23 cellular contexts compared by ENCODE assay signal in the genomic region with DNA sequence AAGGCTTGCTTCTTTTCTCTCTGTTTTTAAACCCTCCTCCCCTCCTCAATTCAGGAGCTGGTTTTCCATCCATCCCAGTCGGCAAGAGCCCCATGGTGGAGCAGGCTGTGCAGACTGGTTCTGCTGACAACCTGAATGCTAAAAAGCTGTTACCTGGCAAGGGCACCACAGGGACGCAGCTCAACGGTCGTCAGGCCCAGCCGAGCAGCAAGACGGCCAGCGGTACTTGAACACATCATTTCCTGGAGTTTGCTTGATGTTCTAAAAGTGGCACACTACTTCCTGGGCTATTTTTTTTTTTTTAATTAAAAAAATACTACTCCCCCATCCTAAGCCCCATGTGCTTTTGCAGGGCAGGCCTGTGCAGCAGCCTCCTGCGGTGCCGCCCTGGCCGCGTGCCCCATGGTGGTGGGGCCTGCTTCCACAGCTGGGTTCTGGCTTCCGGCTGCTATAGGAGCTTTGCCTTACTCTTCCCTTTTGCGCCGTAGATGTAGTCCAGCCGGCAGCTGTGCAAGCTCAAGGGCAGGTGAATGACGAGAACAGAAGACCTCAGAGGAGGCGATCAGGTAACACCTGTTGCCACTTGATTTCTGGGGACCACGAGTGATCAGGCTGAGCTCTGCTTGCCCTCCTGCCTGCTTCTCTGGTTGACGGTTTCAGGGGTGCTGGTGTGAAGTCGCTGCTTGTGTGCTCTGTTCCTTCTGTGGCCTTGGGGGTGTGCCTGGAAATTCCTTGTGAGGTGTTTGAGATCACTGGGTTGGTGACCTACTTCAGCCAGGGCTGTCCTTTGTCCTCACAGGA. TPM values are rescaled to one million over a fixed set of nuclear protein-coding genes. Genes with fewer than 3 reads are reported as not detected.
A peak's percentile ranks its signal among the peaks of the same experiment; 100 is the strongest.
DNase-seq lines count a peak whose midpoint lies in the region; ATAC-seq and TF ChIP-seq lines count a peak whose summit lies in the region.
"Had no signal": no experiment of that assay in that cellular context is flagged by ENCODE, and none has a peak within 500 bp of the region (broad histone marks: within the 10 kb centered on the region; RNA-seq: fewer than 3 reads in every experiment).

No MANE protein-coding gene starts in this region.

- POLR2A ChIA-PET in RWPE1 (lab: Yijun Ruan, JAX; ENCODE audit: low non-redundant PET): no interaction called here

- DNase-seq in SHP77 (lab: John Stamatoyannopoulos, UW) (peak; percentile 53 to 82), SHP77 treated with DMSO at 0.1 percent for 48 hours (lab: John Stamatoyannopoulos, UW) (no peak), GM23338 (ENCODE audit: low spot score) (no peak), RWPE1 (ENCODE audit: low spot score) (no peak), memory B cell (ENCODE audit: low spot score in 2 of 2) (no peak), NCI-H1436 treated with DMSO at 0.1 percent for 48 hours (lab: John Stamatoyannopoulos, UW) (no peak)
- DNase-seq: activated CD4-positive, CD25-positive, alpha-beta regulatory T cell; amygdala; NCI-H1048; NCI-H2171; NCI-H69; psoas muscle; stimulated activated CD8-positive, alpha-beta memory T cell treated with anti-CD3 and anti-CD28 coated beads, Interleukin-4, amount 100 ng/mL, for 48 hours; T-helper 9 cell had no signal

- ATAC-seq in GM23338 (no peak), memory B cell (ENCODE audit: low read depth) (peak; percentile 29), HG03108 (IDR thresholded peaks at IDR 0.05; ENCODE audit: unreplicated experiment) (no peak), GM21737 (IDR thresholded peaks at IDR 0.05; ENCODE audit: unreplicated experiment) (no peak)
- ATAC-seq: A549, gastroesophageal sphincter, K562, psoas muscle had no signal

- H3K4me3 Mint-ChIP-seq in GM23338: no peak overlapping the region
- no peak overlapping the region for H3K4me3 Mint-ChIP-seq in memory B cell

- H3K9me3 Mint-ChIP-seq in GM23338 (no peaks in the 10 kb centered on the region; the same call in 2 of the 3 replicates), memory B cell (no peaks in the 10 kb centered on the region)
- H3K9me3 Mint-ChIP-seq: activated T-helper 2 cell treated with anti-CD3 and anti-CD28 coated beads, Interferon-gamma antibody, Interleukin-2, Interleukin-4, amounts not matched to agents 10 μg/mL and 5 μg/mL and 100 μg/mL, durations not matched to agents 14 hours and 24 hours and 36 hours had no signal

- H3K36me3 ChIP-seq in GM23338 (ENCODE audit: insufficient read depth): peaks cover 61% of the 10 kb centered on the region

- peak overlapping the region; percentile 52; the same call in 1 of the 2 replicates for H3K27ac Mint-ChIP-seq in GM23338
- H3K27ac Mint-ChIP-seq in memory B cell: no peak overlapping the region
- H3K27ac Mint-ChIP-seq: activated T-helper 2 cell treated with anti-CD3 and anti-CD28 coated beads, Interferon-gamma antibody, Interleukin-2, Interleukin-4, amounts not matched to agents 10 μg/mL and 5 μg/mL and 100 μg/mL, durations not matched to agents 14 hours and 24 hours and 36 hours had no signal

- CTCF ChIA-PET in RWPE1 (lab: Yijun Ruan, JAX): interaction anchor here (0.7 to 1.3 kb wide), 2 partner anchors 12 to 119 kb away, joined by 3 to 5 read pairs; no protein-coding TSS in a partner anchor

- peaks cover 8% of the 10 kb centered on the region for H3K27me3 Mint-ChIP-seq in GM23338 (ENCODE audit: insufficient read depth, low read depth, poor library complexity)
- H3K27me3 Mint-ChIP-seq in memory B cell: no peaks in the 10 kb centered on the region

- H3K36me3 Mint-ChIP-seq in GM23338 (ENCODE audit: low read depth) (peaks cover 96% of the 10 kb centered on the region), memory B cell (peaks cover 31% of the 10 kb centered on the region)

- peaks cover 41% of the 10 kb centered on the region for H3K79me2 ChIP-seq in GM23338 (replicated peaks; ENCODE audit: insufficient read depth)

- H3K27me3 ChIP-seq in GM23338 (ENCODE audit: insufficient read depth): no peaks in the 10 kb centered on the region
- H3K27me3 ChIP-seq: gastroesophageal sphincter had no signal

- H3K4me1 ChIP-seq in GM23338 (ENCODE audit: insufficient read depth): no peaks in the 10 kb centered on the region
- H3K4me1 ChIP-seq: A549, HAP-1 had no signal

- H2AFZ ChIP-seq in GM23338: no peak overlapping the region

- H3K4me1 Mint-ChIP-seq in GM23338: peaks cover 2% of the 10 kb centered on the region; the same call in 1 of the 3 replicates
- H3K4me1 Mint-ChIP-seq in memory B cell: peaks cover 17% of the 10 kb centered on the region

- TF ChIP-seq CTCF in GM23338 (conservative IDR thresholded peaks at IDR 0.05; ENCODE audit: low read depth in 2 of 2) (no peak), RWPE1 (conservative IDR thresholded peaks at IDR 0.05; ENCODE audit: low read depth) (no peak)

- no peaks in the 10 kb centered on the region for H3K9me2 ChIP-seq in GM23338 (ENCODE audit: insufficient read depth)

- peaks cover 38% of the 10 kb centered on the region for H4K20me1 ChIP-seq in GM23338 (replicated peaks; ENCODE audit: insufficient read depth)

- H3K4me3 ChIP-seq in GM23338: no peak overlapping the region
- H3K4me3 ChIP-seq: A549, gastroesophageal sphincter, HAP-1, K562, psoas muscle, SK-N-MC had no signal

- no peak overlapping the region for H3K4me2 ChIP-seq in GM23338
- H3K4me2 ChIP-seq: A549 had no signal

- H3K27ac ChIP-seq in GM23338 (ENCODE audit: low read depth) (no peak overlapping the region), RWPE1 (peak overlapping the region; percentile 8; the same call in 1 of the 2 replicates)
- H3K27ac ChIP-seq: A549, C4-2B, gastroesophageal sphincter, psoas muscle, SK-N-MC had no signal

- H3F3A ChIP-seq in GM23338 (replicated peaks; ENCODE audit: low read depth): peaks cover 5% of the 10 kb centered on the region

TF ChIP-seq in GM23338, 12 proteins besides CTCF, POLR2A, EP300 and RAD21 (continues in another document):
- TF ChIP-seq, protein P1, sequence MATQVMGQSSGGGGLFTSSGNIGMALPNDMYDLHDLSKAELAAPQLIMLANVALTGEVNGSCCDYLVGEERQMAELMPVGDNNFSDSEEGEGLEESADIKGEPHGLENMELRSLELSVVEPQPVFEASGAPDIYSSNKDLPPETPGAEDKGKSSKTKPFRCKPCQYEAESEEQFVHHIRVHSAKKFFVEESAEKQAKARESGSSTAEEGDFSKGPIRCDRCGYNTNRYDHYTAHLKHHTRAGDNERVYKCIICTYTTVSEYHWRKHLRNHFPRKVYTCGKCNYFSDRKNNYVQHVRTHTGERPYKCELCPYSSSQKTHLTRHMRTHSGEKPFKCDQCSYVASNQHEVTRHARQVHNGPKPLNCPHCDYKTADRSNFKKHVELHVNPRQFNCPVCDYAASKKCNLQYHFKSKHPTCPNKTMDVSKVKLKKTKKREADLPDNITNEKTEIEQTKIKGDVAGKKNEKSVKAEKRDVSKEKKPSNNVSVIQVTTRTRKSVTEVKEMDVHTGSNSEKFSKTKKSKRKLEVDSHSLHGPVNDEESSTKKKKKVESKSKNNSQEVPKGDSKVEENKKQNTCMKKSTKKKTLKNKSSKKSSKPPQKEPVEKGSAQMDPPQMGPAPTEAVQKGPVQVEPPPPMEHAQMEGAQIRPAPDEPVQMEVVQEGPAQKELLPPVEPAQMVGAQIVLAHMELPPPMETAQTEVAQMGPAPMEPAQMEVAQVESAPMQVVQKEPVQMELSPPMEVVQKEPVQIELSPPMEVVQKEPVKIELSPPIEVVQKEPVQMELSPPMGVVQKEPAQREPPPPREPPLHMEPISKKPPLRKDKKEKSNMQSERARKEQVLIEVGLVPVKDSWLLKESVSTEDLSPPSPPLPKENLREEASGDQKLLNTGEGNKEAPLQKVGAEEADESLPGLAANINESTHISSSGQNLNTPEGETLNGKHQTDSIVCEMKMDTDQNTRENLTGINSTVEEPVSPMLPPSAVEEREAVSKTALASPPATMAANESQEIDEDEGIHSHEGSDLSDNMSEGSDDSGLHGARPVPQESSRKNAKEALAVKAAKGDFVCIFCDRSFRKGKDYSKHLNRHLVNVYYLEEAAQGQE (IDR thresholded peaks at IDR 0.05; ENCODE audit: unreplicated experiment): no peak
- no peak for TF ChIP-seq POLR2AphosphoS5 (IDR thresholded peaks at IDR 0.05; ENCODE audit: low read depth)

RNA-seq across cellular contexts. Expression of gene LSM14B, which starts 7.7 kb away (rescaled TPM):
- total RNA-seq in GM23338 (2014; rRNA removed; shearing (Covaris generic)): 46.3 and 55.7 TPM in 2 replicates
- 9.6 and 12.1 TPM in 2 replicates for polyA plus RNA-seq in GM23338 (2016; fragmentation: Nextera tagmentation; extraction: Ambion mirVana)

RNA-seq across cellular contexts. Expression of gene PSMA7, which starts 13.3 kb away (rescaled TPM):
- 357 and 427 TPM in 2 replicates for total RNA-seq in GM23338 (2014; rRNA removed; shearing (Covaris generic))
- 610 and 628 TPM in 2 replicates for polyA plus RNA-seq in GM23338 (2016; fragmentation: Nextera tagmentation; extraction: Ambion mirVana)

RNA-seq across cellular contexts. Expression of gene SS18L1, which starts 13.6 kb away (rescaled TPM):
- 24.6 and 32.6 TPM in 2 replicates for total RNA-seq in GM23338 (2014; rRNA removed; shearing (Covaris generic))
- polyA plus RNA-seq in GM23338 (2016; fragmentation: Nextera tagmentation; extraction: Ambion mirVana): 6.5 and 7.3 TPM in 2 replicates

RNA-seq across cellular contexts. Expression of gene MTG2, which starts 52.9 kb away (rescaled TPM):
- 11.3 and 13.6 TPM in 2 replicates for total RNA-seq in GM23338 (2014; rRNA removed; shearing (Covaris generic))
- polyA plus RNA-seq in GM23338 (2016; fragmentation: Nextera tagmentation; extraction: Ambion mirVana): 11.7 and 15.4 TPM in 2 replicates

Comparison
In these comparisons a context has a peak if more than half of its experiments do, and no peak if none do; other contexts are left out.
1. DNase-seq: peak in SHP77 (2 of 2); none in SHP77 treated with DMSO at 0.1 percent for 48 hours (single experiment), GM23338 (single experiment), RWPE1 (single experiment), memory B cell (0 of 2) and NCI-H1436 treated with DMSO at 0.1 percent for 48 hours (single experiment).